Comparison of ENCODE assay signal across 15 cellular contexts in the genomic region with DNA sequence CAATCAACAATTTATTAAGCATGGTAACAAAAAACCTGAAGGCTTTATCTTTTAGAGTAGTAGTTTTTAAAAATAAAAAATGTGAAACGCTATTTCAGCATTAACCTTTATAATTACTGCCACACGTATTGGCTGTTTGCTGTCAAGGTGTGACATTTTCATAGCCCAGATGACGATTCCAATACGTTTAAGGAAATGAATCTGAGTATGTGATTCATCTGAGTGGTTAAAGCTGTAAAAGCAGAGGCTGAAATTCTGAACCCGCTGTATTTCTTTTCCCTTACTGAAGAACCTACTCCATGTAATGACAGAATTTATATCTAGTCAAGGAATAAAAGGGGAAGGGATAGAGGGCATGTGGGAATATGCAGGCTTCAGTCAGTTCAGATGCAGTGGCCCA.
DNase-seq lines count a peak whose midpoint lies in the region; FAIRE-seq and TF ChIP-seq lines count a peak whose summit lies in the region.
"Had no signal": no experiment of that assay in that cellular context is flagged by ENCODE, and none has a peak within 500 bp of the region (broad histone marks: within the 10 kb centered on the region; RNA-seq: fewer than 3 reads in every experiment).

No MANE protein-coding gene starts in this region.

- FAIRE-seq in colon (lab: Jason Lieb, UNC): peak; percentile 92

- no peak overlapping the region for H3K4me3 Mint-ChIP-seq in Caco-2 (ENCODE audit: unreplicated experiment)

- H3K9ac ChIP-seq in HUES48 (ENCODE audit: low read depth, low read length): no peak overlapping the region
- H3K9ac ChIP-seq: BLaER1 had no signal

- BruUV-seq in Caco-2 (replicated peaks; lab: Mats Ljungman, UMichigan): no TSS peak

- intact Hi-C loops in Caco-2 (cut with micrococcal nuclease; ENCODE audit: unreplicated experiment): no loop called here

- H3K36me3 ChIP-seq in Caco-2 (ENCODE audit: control insufficient read depth, insufficient read depth, low read length) (peaks cover 4% of the 10 kb centered on the region), HUES48 (ENCODE audit: control insufficient read depth, insufficient read depth, low read length) (no peaks in the 10 kb centered on the region), osteoblast (ENCODE audit: insufficient read depth, low read length) (peaks cover 97% of the 10 kb centered on the region)
- H3K36me3 ChIP-seq: BLaER1 had no signal

- peaks cover 100% of the 10 kb centered on the region for H3K36me3 Mint-ChIP-seq in Caco-2 (ENCODE audit: insufficient read depth, unreplicated experiment)

- POLR2A ChIA-PET in Caco-2 (lab: Charles Lee): no interaction called here

- H3K9me3 Mint-ChIP-seq in Caco-2 (ENCODE audit: unreplicated experiment): no peaks in the 10 kb centered on the region

- peak overlapping the region; percentile 86 for H3K27ac ChIP-seq in HUES48 (ENCODE audit: low read depth, low read length)
- peak overlapping the region; percentile 65 for H3K27ac ChIP-seq in osteoblast (ENCODE audit: low read depth, low read length)
- H3K27ac ChIP-seq: BLaER1, left lung, RWPE1 had no signal

- H3K4me3 ChIP-seq in Caco-2 (ENCODE audit: low read depth, low read length) (no peak overlapping the region), HUES48 (ENCODE audit: low read depth, low read length) (no peak overlapping the region), osteoblast (ENCODE audit: insufficient read depth, low read length) (no peak overlapping the region)
- H3K4me3 ChIP-seq: BLaER1, left lung, testis had no signal

- H2AFZ ChIP-seq in osteoblast (ENCODE audit: low read length): no peak overlapping the region

- H3K4me2 ChIP-seq in osteoblast (ENCODE audit: insufficient read depth, low read length): no peak overlapping the region
- H3K4me2 ChIP-seq: BLaER1 had no signal

- TF ChIP-seq CTCF in Caco-2 (IDR thresholded peaks at IDR 0.05; ENCODE audit: insufficient read depth in 1 of 2, low read depth in 1 of 2, low read length in 1 of 2, severe bottlenecking in 1 of 2, unreplicated experiment in 1 of 2): no peak
- TF ChIP-seq CTCF in osteoblast (IDR thresholded peaks at IDR 0.05; ENCODE audit: extremely low read depth, low read depth, low read length): no peak

- H4K20me1 ChIP-seq in osteoblast (ENCODE audit: insufficient read depth, low read length): peaks cover 70% of the 10 kb centered on the region
- H4K20me1 ChIP-seq: BLaER1 had no signal

- DNase-seq in Caco-2: no peak
- no peak for DNase-seq in osteoblast (ENCODE audit: insufficient read length, low spot score, missing footprints)
- DNase-seq in NCI-H2171 treated with DMSO at 0.1 percent for 48 hours (lab: John Stamatoyannopoulos, UW): no peak
- no peak for DNase-seq in activated gamma-delta T cell treated with Interleukin-2 at 50 U/mL for 16 hours
- no peak for DNase-seq in dedifferentiated amniotic fluid mesenchymal stem cell (ENCODE audit: extremely low spot score)
- DNase-seq: aorta, DMS79, hypothalamus, left lung, NCI-H1105 treated with DMSO at 0.1 percent for 48 hours, testis had no signal

- CTCF ChIA-PET in Caco-2 (lab: Charles Lee): no interaction called here

- H3K9me3 ChIP-seq in Caco-2 (no peaks in the 10 kb centered on the region), HUES48 (ENCODE audit: control insufficient read depth, insufficient read depth, low read length) (no peaks in the 10 kb centered on the region), osteoblast (ENCODE audit: low read depth, low read length) (no peaks in the 10 kb centered on the region)
- H3K9me3 ChIP-seq: BLaER1, left lung, testis had no signal

- H3K27me3 Mint-ChIP-seq in Caco-2 (ENCODE audit: insufficient read depth, unreplicated experiment): no peaks in the 10 kb centered on the region

- H3K4me1 Mint-ChIP-seq in Caco-2 (ENCODE audit: low read depth, unreplicated experiment): peaks cover 41% of the 10 kb centered on the region

- H3K27me3 ChIP-seq in Caco-2 (replicated peaks; ENCODE audit: control insufficient read depth, insufficient read depth, low read length) (no peaks in the 10 kb centered on the region), HUES48 (ENCODE audit: control insufficient read depth, insufficient read depth, low read length) (no peaks in the 10 kb centered on the region), osteoblast (ENCODE audit: insufficient read depth, low read length) (no peaks in the 10 kb centered on the region)
- H3K27me3 ChIP-seq: BLaER1, left lung, testis had no signal

- peaks cover 92% of the 10 kb centered on the region for H3K79me2 ChIP-seq in osteoblast (ENCODE audit: insufficient read depth, low read length)

- H3K4me1 ChIP-seq in Caco-2 (peaks cover 14% of the 10 kb centered on the region), HUES48 (ENCODE audit: control insufficient read depth, insufficient read depth, low read length) (peaks cover 68% of the 10 kb centered on the region), osteoblast (ENCODE audit: insufficient read depth, low read length) (peaks cover 67% of the 10 kb centered on the region)
- H3K4me1 ChIP-seq: BLaER1 had no signal

- peak overlapping the region; percentile 64 for H3K27ac Mint-ChIP-seq in Caco-2 (ENCODE audit: unreplicated experiment)
